Comparison of ENCODE assay signal across 1 cellular context in the genomic region with DNA sequence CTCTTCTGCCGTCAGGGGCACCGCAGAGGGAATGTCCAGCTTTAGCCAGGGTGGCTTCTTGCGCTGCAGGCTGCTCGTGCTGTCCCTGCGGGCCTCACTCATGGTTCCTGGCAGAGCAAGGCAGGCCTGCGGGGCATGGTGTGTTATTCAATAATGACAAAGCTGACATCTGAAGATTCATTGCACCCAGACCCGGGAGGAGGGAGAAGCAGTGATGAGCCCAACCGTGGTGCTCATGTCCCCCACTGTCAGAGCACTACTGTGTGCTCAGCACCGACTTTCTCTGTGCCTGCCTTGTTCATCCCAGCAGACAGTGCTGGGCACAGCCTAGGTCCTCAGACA.
TF ChIP-seq lines count a peak whose summit lies in the region.

No MANE protein-coding gene starts in this region.

TF ChIP-seq in WTC11, 78 proteins besides CTCF, POLR2A, EP300 and RAD21 (continued from another document):
- TF ChIP-seq E2F4 (CRISPR knock-in tag; IDR thresholded peaks at IDR 0.05; ENCODE audit: borderline replicate concordance, low read depth), result no peak
- no peak for TF ChIP-seq FOXJ3 (CRISPR knock-in tag; IDR thresholded peaks at IDR 0.05; ENCODE audit: borderline replicate concordance)
- TF ChIP-seq NFE2L1 (CRISPR knock-in tag; IDR thresholded peaks at IDR 0.05), result no peak
- TF ChIP-seq TCF7 (CRISPR knock-in tag; IDR thresholded peaks at IDR 0.05; ENCODE audit: low read depth), result 0 out of 2 replicates have a peak, but pooled peaks have one; percentile 31
